33 cellular contexts compared by ENCODE assay signal in genomic region chr14:81936902-81937301, GRCh38.
"Had no signal": no experiment of that assay in that cellular context is flagged by ENCODE, and none has a peak within 500 bp of the region (broad histone marks: within the 10 kb centered on the region; RNA-seq: fewer than 3 reads in every experiment).

No MANE protein-coding gene starts in this region.

- H3K27me3 ChIP-seq: adrenal gland, ascending aorta, brain microvascular endothelial cell, breast epithelium, cardiac muscle cell had no signal

- H3K4me3 ChIP-seq: adrenal gland, ascending aorta, breast epithelium, cardiac muscle cell had no signal

- ATAC-seq: activated naive CD4-positive, alpha-beta T cell treated with anti-CD3 and anti-CD28 coated beads, Interleukin-2, amount 50 U/mL, for 72 hours; activated naive CD8-positive, alpha-beta T cell treated with anti-CD3 and anti-CD28 coated beads, Interleukin-2, amount 50 U/mL, for 24 hours; activated T-cell treated with anti-CD3 and anti-CD28 coated beads, Interleukin-2, amount 50 U/mL, for 4 hours; activated T-cell treated with anti-CD3 and anti-CD28 coated beads, Interleukin-2, amount 50 U/mL, for 72 hours; activated T-helper 17 cell treated with anti-CD3 and anti-CD28 coated beads, Interleukin-2, amount 50 U/mL, for 72 hours had no signal

- H3K27ac ChIP-seq: adrenal gland, ascending aorta, brain microvascular endothelial cell, breast epithelium, cardiac muscle cell had no signal

- H3K36me3 ChIP-seq: adrenal gland, ascending aorta, brain microvascular endothelial cell, breast epithelium, cardiac muscle cell had no signal

- H3K4me1 ChIP-seq: adrenal gland, ascending aorta, breast epithelium had no signal

- H3K9me3 ChIP-seq: adrenal gland, ascending aorta, breast epithelium had no signal

- FAIRE-seq: astrocyte, bronchial epithelial cell had no signal

- DNase-seq: activated effector memory CD4-positive, alpha-beta T cell treated with anti-CD3 and anti-CD28 coated beads, Interleukin-2, amount 50 U/mL, for 16 hours; activated effector memory CD4-positive, alpha-beta T cell treated with Interleukin-2 at 50 U/mL for 16 hours; activated gamma-delta T cell; activated gamma-delta T cell treated with Interleukin-2 at 50 U/mL for 16 hours; activated naive CD4-positive, alpha-beta T cell; activated naive CD4-positive, alpha-beta T cell treated with anti-CD3 and anti-CD28 coated beads for 36 hours; activated naive CD4-positive, alpha-beta T cell treated with anti-CD3 and anti-CD28 coated beads, Interleukin-2, amount 10 ng/mL, durations not matched to agents 7 days and 5 days; activated naive CD4-positive, alpha-beta T cell treated with anti-CD3 and anti-CD28 coated beads, Interleukin-2, amount 50 U/mL, for 16 hours; activated naive CD4-positive, alpha-beta T cell treated with Interleukin-2 at 50 U/mL for 16 hours; activated naive CD8-positive, alpha-beta T cell treated with anti-CD3 and anti-CD28 coated beads for 36 hours; activated naive CD8-positive, alpha-beta T cell treated with anti-CD3 and anti-CD28 coated beads, Interleukin-2, amount 10 ng/mL, durations not matched to agents 7 days and 5 days; activated naive CD8-positive, alpha-beta T cell treated with anti-CD3 and anti-CD28 coated beads, Interleukin-2, amount 50 U/mL, for 24 hours; activated T-cell treated with anti-CD3 and anti-CD28 coated beads, Interleukin-2, amount 50 U/mL, for 1 hour; activated T-cell treated with anti-CD3 and anti-CD28 coated beads, Interleukin-2, amount 50 U/mL, for 24 hours; activated T-cell treated with anti-CD3 and anti-CD28 coated beads, Interleukin-2, amount 50 U/mL, for 4 hours; activated T-cell treated with anti-CD3 and anti-CD28 coated beads, Interleukin-2, amount 50 U/mL, for 48 hours; activated T-cell treated with anti-CD3 and anti-CD28 coated beads, Interleukin-2, amount 50 U/mL, for 72 hours; adrenal gland; amniotic stem cell; amygdala; anterior cingulate cortex; aorta; brain microvascular endothelial cell; caudate nucleus; central memory CD4-positive, alpha-beta T cell; cerebellar nuclear complex had no signal
